In the genomic region with DNA sequence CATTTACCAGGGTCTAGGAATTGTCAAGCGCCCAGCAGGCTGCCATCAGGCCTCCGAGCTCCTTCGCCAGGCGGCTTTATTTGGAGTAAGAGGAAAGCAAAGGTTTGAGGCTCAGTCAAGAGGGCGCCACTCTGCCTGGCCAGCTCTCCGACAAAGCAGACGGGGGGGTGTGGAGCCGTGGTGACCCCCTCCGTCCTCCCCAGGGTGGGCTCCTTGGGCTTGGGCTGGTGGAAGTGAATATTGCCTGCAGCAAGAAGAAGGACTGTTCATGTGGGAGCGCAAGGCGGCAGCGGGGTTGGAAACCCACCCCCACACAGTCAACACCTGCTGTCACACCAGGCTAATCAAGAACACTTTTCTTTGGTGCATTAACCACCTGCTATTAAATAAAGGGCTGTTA, we compare ENCODE assay signal across 14 cellular contexts. TPM values are rescaled to one million over a fixed set of nuclear protein-coding genes. Genes with fewer than 3 reads are reported as not detected.
DNase-seq lines count a peak whose midpoint lies in the region; ATAC-seq and TF ChIP-seq lines count a peak whose summit lies in the region.
"Had no signal": no experiment of that assay in that cellular context is flagged by ENCODE, and none has a peak within 500 bp of the region (broad histone marks: within the 10 kb centered on the region; RNA-seq: fewer than 3 reads in every experiment).

No MANE protein-coding gene starts in this region.

- H3K4me3 ChIP-seq in endodermal cell (ENCODE audit: low read length): no peak overlapping the region
- H3K4me3 ChIP-seq in stomach smooth muscle (ENCODE audit: low read length in 2 of 2): no peak overlapping the region
- H3K4me3 ChIP-seq: colonic mucosa, heart left ventricle had no signal

- H3K27ac Mint-ChIP-seq in endodermal cell: no peak overlapping the region
- H3K27ac Mint-ChIP-seq: activated T-cell treated with anti-CD3 and anti-CD28 coated beads, Interleukin-2, amount 50 U/mL, for 24 hours; natural killer cell treated with Interleukin-12 subunit alpha and Interleukin-12 subunit beta and Interleukin-15 and Interleukin-18, amount 100 ng/mL, for 72 hours had no signal

- peaks cover 33% of the 10 kb centered on the region for H3K36me3 Mint-ChIP-seq in endodermal cell (ENCODE audit: low read depth)
- H3K36me3 Mint-ChIP-seq: natural killer cell treated with Interleukin-12 subunit alpha and Interleukin-12 subunit beta and Interleukin-15 and Interleukin-18, amount 100 ng/mL, for 72 hours had no signal

- H3K4me1 ChIP-seq in endodermal cell (ENCODE audit: control insufficient read depth, insufficient read depth, low read length): peaks cover 15% of the 10 kb centered on the region
- peaks cover 63% of the 10 kb centered on the region for H3K4me1 ChIP-seq in stomach smooth muscle (ENCODE audit: control insufficient read depth, insufficient read depth, low read length)
- H3K4me1 ChIP-seq: colonic mucosa had no signal

- no peak overlapping the region for H3K27ac ChIP-seq in endodermal cell (ENCODE audit: low read depth, low read length)
- peak overlapping the region; percentile 31 for H3K27ac ChIP-seq in stomach smooth muscle (ENCODE audit: low read length)
- H3K27ac ChIP-seq: colonic mucosa had no signal

- H3K4me1 Mint-ChIP-seq in endodermal cell: peaks cover 30% of the 10 kb centered on the region

- H3K9me3 ChIP-seq in endodermal cell (ENCODE audit: control insufficient read depth, low read length) (no peaks in the 10 kb centered on the region), stomach smooth muscle (ENCODE audit: control insufficient read depth in 2 of 2, low read length in 2 of 2) (no peaks in the 10 kb centered on the region)
- H3K9me3 ChIP-seq: colonic mucosa, heart left ventricle had no signal

- H3K36me3 ChIP-seq in endodermal cell (ENCODE audit: control insufficient read depth, insufficient read depth, low read length) (peaks cover 43% of the 10 kb centered on the region), stomach smooth muscle (ENCODE audit: control insufficient read depth in 2 of 2, insufficient read depth in 2 of 2, low read length in 2 of 2) (peaks cover 5 to 7% of the 10 kb centered on the region in 2 donors)
- H3K36me3 ChIP-seq: colonic mucosa had no signal

- DNase-seq in NCI-H1417 (lab: John Stamatoyannopoulos, UW): peak in 2 of 3 experiments; percentile 88 to 96
- DNase-seq in NCI-H345 (lab: John Stamatoyannopoulos, UW): peak; percentile 80
- peak; percentile 66 for DNase-seq in endodermal cell
- no peak for DNase-seq in amniotic stem cell (lab: John Stamatoyannopoulos, UW)
- DNase-seq in OCI-M1 (lab: John Stamatoyannopoulos, UW): no peak
- DNase-seq: activated CD4-positive, alpha-beta T cell treated with anti-CD3 and anti-CD28 coated beads for 1 hour; activated T-cell treated with anti-CD3 and anti-CD28 coated beads, Interleukin-2, amount 50 U/mL, for 24 hours; colonic mucosa; heart left ventricle; left colon had no signal

- ATAC-seq in HG03280 (IDR thresholded peaks at IDR 0.05; ENCODE audit: unreplicated experiment) (no peak), GM21825 (IDR thresholded peaks at IDR 0.05; ENCODE audit: unreplicated experiment) (no peak)
- ATAC-seq: natural killer cell treated with Interleukin-12 subunit alpha and Interleukin-12 subunit beta and Interleukin-15 and Interleukin-18, amount 100 ng/mL, for 72 hours had no signal

- no peaks in the 10 kb centered on the region for H3K9me3 Mint-ChIP-seq in endodermal cell
- H3K9me3 Mint-ChIP-seq: activated T-cell treated with anti-CD3 and anti-CD28 coated beads, Interleukin-2, amount 50 U/mL, for 24 hours; natural killer cell treated with Interleukin-12 subunit alpha and Interleukin-12 subunit beta and Interleukin-15 and Interleukin-18, amount 100 ng/mL, for 72 hours had no signal

- peak; percentile 17 for TF ChIP-seq CTCF in endodermal cell (conservative IDR thresholded peaks at IDR 0.05)

- no peaks in the 10 kb centered on the region for H3K27me3 Mint-ChIP-seq in endodermal cell (ENCODE audit: insufficient read depth)
- H3K27me3 Mint-ChIP-seq: activated T-cell treated with anti-CD3 and anti-CD28 coated beads, Interleukin-2, amount 50 U/mL, for 24 hours; natural killer cell treated with Interleukin-12 subunit alpha and Interleukin-12 subunit beta and Interleukin-15 and Interleukin-18, amount 100 ng/mL, for 72 hours had no signal

- H3K4me3 Mint-ChIP-seq in endodermal cell: no peak overlapping the region
- H3K4me3 Mint-ChIP-seq: activated T-cell treated with anti-CD3 and anti-CD28 coated beads, Interleukin-2, amount 50 U/mL, for 24 hours; natural killer cell treated with Interleukin-12 subunit alpha and Interleukin-12 subunit beta and Interleukin-15 and Interleukin-18, amount 100 ng/mL, for 72 hours had no signal

- H3K27me3 ChIP-seq in endodermal cell (ENCODE audit: control insufficient read depth, insufficient read depth, low read length, poor library complexity, severe bottlenecking) (no peaks in the 10 kb centered on the region), stomach smooth muscle (ENCODE audit: control insufficient read depth in 1 of 2, insufficient read depth in 2 of 2, low read length in 2 of 2) (no peaks in the 10 kb centered on the region)
- H3K27me3 ChIP-seq: colonic mucosa, heart left ventricle had no signal

- H3K9ac ChIP-seq in endodermal cell (ENCODE audit: extremely low read depth, low read length, poor library complexity, severe bottlenecking): peak overlapping the region; percentile 13
- H3K9ac ChIP-seq in stomach smooth muscle (ENCODE audit: low read length in 2 of 2): peak overlapping the region in 1 of 2 donors; percentile 29

- WGBS in endodermal cell (ENCODE audit: insufficient coverage in 1 of 2, insufficient read length in 1 of 2), 2 experiments: 67 to 79% methylated on average over 3 to 12 of the region's 12 CpGs

RNA-seq across cellular contexts. Expression of gene EPHX1, which starts 14.6 kb away (rescaled TPM):
- total RNA-seq in endodermal cell: 10 to 100 TPM; 49.2 to 84.1 TPM
- polyA plus RNA-seq in endodermal cell (2013, experiment 1 of 2): 28.4 TPM
- polyA plus RNA-seq in endodermal cell (2013, experiment 2 of 2): 31.2 TPM

RNA-seq across cellular contexts. Expression of gene SRP9, which starts 46.9 kb away (rescaled TPM):
- 100 to 1,000 TPM; 286 to 319 TPM for total RNA-seq in endodermal cell
- polyA plus RNA-seq in endodermal cell (2013, experiment 1 of 2): 488 TPM
- 479 TPM for polyA plus RNA-seq in endodermal cell (2013, experiment 2 of 2)

RNA-seq across cellular contexts. Expression of gene TMEM63A, which starts 57.7 kb away (rescaled TPM):
- total RNA-seq in endodermal cell: 100 to 1,000 TPM; 194 to 232 TPM
- polyA plus RNA-seq in endodermal cell (2013, experiment 1 of 2): 34.7 TPM
- polyA plus RNA-seq in endodermal cell (2013, experiment 2 of 2): 38.8 TPM

Comparison
In these comparisons a context has a peak if more than half of its experiments do, and no peak if none do; other contexts are left out.
1. DNase-seq: peak in NCI-H1417 (2 of 3), NCI-H345 (single experiment) and endodermal cell (single experiment); none in amniotic stem cell (single experiment) and OCI-M1 (single experiment).